13 cellular contexts compared by ENCODE assay signal in genomic region chr4:93749351-93749761, GRCh38.
DNase-seq lines count a peak whose midpoint lies in the region; ATAC-seq and TF ChIP-seq lines count a peak whose summit lies in the region.
"Had no signal": no experiment of that assay in that cellular context is flagged by ENCODE, and none has a peak within 500 bp of the region (broad histone marks: within the 10 kb centered on the region; RNA-seq: fewer than 3 reads in every experiment).

No MANE protein-coding gene starts in this region.

- peaks cover 24% of the 10 kb centered on the region for H3K4me1 Mint-ChIP-seq in nephron
- H3K4me1 Mint-ChIP-seq: activated naive CD4-positive, alpha-beta T cell treated with anti-CD3 and anti-CD28 coated beads, Interleukin-2, amount 50 U/mL, for 24 hours had no signal

- H3K36me3 Mint-ChIP-seq in nephron (ENCODE audit: low read depth) = no peaks in the 10 kb centered on the region
- H3K36me3 Mint-ChIP-seq: activated naive CD4-positive, alpha-beta T cell treated with anti-CD3 and anti-CD28 coated beads, Interleukin-2, amount 50 U/mL, for 24 hours had no signal

- ATAC-seq in GM18867 (IDR thresholded peaks at IDR 0.05; ENCODE audit: unreplicated experiment) = peak; percentile 87
- peak; percentile 80 for ATAC-seq in GM21529 (IDR thresholded peaks at IDR 0.05; ENCODE audit: unreplicated experiment)
- peak; percentile 79 for ATAC-seq in HG03108 (IDR thresholded peaks at IDR 0.05; ENCODE audit: unreplicated experiment)

- TF ChIP-seq CTCF in nephron (IDR thresholded peaks at IDR 0.05; ENCODE audit: unreplicated experiment in 3 of 3) = no peak

- no peaks in the 10 kb centered on the region for H3K9me3 Mint-ChIP-seq in nephron
- H3K9me3 Mint-ChIP-seq: activated naive CD4-positive, alpha-beta T cell treated with anti-CD3 and anti-CD28 coated beads, Interleukin-2, amount 50 U/mL, for 24 hours had no signal

- H3K4me3 Mint-ChIP-seq in nephron = no peak overlapping the region
- H3K4me3 Mint-ChIP-seq: activated naive CD4-positive, alpha-beta T cell treated with anti-CD3 and anti-CD28 coated beads, Interleukin-2, amount 50 U/mL, for 24 hours had no signal

- H3K27me3 Mint-ChIP-seq in nephron (ENCODE audit: low read depth) = no peaks in the 10 kb centered on the region
- H3K27me3 Mint-ChIP-seq: activated naive CD4-positive, alpha-beta T cell treated with anti-CD3 and anti-CD28 coated beads, Interleukin-2, amount 50 U/mL, for 24 hours had no signal

- H3K27ac Mint-ChIP-seq in nephron = peak overlapping the region; percentile 36 to 72 (median 40)
- H3K27ac Mint-ChIP-seq: activated naive CD4-positive, alpha-beta T cell treated with anti-CD3 and anti-CD28 coated beads, Interleukin-2, amount 50 U/mL, for 24 hours had no signal

- DNase-seq in DMS 273 treated with DMSO at 0.1 percent for 48 hours (lab: John Stamatoyannopoulos, UW) (no peak), OCI-M2 (lab: John Stamatoyannopoulos, UW; ENCODE audit: unreplicated experiment) (no peak)
- DNase-seq in stimulated activated CD8-positive, alpha-beta memory T cell treated with anti-CD3 and anti-CD28 coated beads, Interleukin-4, amount 100 ng/mL, for 48 hours = no peak
- DNase-seq in activated CD4-positive, alpha-beta T cell treated with anti-CD3 and anti-CD28 coated beads, Interleukin-2, amount 50 U/mL, for 4 hours = no peak
- DNase-seq: DMS79, hypothalamus, NCI-H1092 treated with DMSO at 0.1 percent for 48 hours, PC-9 had no signal
